8 cellular contexts compared by ENCODE assay signal in the genomic region with DNA sequence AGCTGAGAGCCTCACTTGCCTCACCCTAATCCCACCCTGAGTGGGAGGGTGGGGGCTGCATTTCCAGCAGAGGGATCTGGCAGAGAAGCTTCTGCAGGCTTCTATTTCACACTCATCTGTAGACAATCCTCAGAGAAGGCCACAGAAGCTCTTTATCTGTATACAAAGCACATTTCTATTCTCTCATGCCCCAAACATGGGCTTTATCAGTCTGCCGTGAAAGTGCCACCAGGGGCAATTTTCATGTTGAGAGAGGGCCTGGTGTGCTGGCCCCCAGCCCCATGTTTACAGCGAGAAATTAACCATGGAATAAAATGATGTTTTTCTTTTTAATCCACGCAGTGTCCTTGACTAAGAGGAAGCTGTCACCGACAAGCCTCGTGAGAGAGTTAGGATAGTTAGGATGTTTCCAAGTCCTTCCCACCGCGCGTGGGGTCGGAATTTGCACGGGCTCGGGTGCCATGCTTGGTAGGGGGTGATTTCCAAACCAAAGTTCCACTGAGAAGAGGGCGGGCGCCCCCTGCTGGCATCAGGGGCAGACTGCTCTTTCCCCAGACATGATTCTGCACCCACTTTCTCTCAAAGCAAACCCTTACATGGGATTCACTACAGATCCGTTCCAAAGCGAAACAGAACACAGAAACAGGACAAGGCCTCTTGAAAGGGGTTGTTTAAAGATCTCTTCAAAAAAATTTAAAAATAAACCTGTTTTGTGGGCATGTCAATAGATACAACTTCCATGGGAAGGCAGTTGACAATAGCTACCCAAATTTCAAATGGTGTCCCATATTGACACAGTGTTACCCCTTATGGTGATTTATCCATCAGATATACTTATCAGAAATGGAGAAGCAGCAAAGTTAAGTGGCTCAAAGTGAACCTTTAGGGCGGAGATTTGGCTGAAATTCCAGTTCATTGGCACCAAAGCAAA. TPM values are rescaled to one million over a fixed set of nuclear protein-coding genes. Genes with fewer than 3 reads are reported as not detected.
A peak's percentile ranks its signal among the peaks of the same experiment; 100 is the strongest.
DNase-seq lines count a peak whose midpoint lies in the region; ATAC-seq and TF ChIP-seq lines count a peak whose summit lies in the region.

No MANE protein-coding gene starts in this region.

- peaks cover 10% of the 10 kb centered on the region for H3K27me3 Mint-ChIP-seq in CD4-positive, CD25-positive, alpha-beta regulatory T cell
- peaks cover 3% of the 10 kb centered on the region for H3K27me3 Mint-ChIP-seq in activated T-cell treated with anti-CD3 and anti-CD28 coated beads, Interleukin-2, amount 50 U/mL, for 24 hours
- peaks cover under 1% of the 10 kb centered on the region for H3K27me3 Mint-ChIP-seq in neural progenitor cell (ENCODE audit: insufficient read depth, low read depth)

- no peaks in the 10 kb centered on the region for H4K20me1 ChIP-seq in fibroblast of lung (ENCODE audit: control insufficient read depth, extremely low read depth, insufficient read depth, low read length)
- no peaks in the 10 kb centered on the region for H4K20me1 ChIP-seq in neural progenitor cell (ENCODE audit: low read depth)

- H3K9me3 Mint-ChIP-seq in CD4-positive, CD25-positive, alpha-beta regulatory T cell, result peaks cover 0 to 14% (median 6%) of the 10 kb centered on the region in 7 donors
- peaks cover 4% of the 10 kb centered on the region for H3K9me3 Mint-ChIP-seq in activated T-cell treated with anti-CD3 and anti-CD28 coated beads, Interleukin-2, amount 50 U/mL, for 24 hours
- H3K9me3 Mint-ChIP-seq in neural progenitor cell, result peaks cover 15% of the 10 kb centered on the region

- no peak overlapping the region for H3K4me2 ChIP-seq in fibroblast of lung (ENCODE audit: extremely low read depth, insufficient read depth, low read length)
- H3K4me2 ChIP-seq in neural progenitor cell, result peak overlapping the region; percentile 26

- no peak overlapping the region for H3K27ac ChIP-seq in CD4-positive, CD25-positive, alpha-beta regulatory T cell (ENCODE audit: insufficient read depth, low read length, poor library complexity, severe bottlenecking)
- H3K27ac ChIP-seq in fibroblast of lung (ENCODE audit: insufficient read depth, low read length), result peak overlapping the region; percentile 68
- H3K27ac ChIP-seq in neural progenitor cell, result no peak overlapping the region
- H3K27ac ChIP-seq in stomach smooth muscle (ENCODE audit: low read length), result peak overlapping the region; percentile 11

- no peaks in the 10 kb centered on the region for H3K79me2 ChIP-seq in fibroblast of lung (ENCODE audit: control insufficient read depth, insufficient read depth, low read length)
- no peaks in the 10 kb centered on the region for H3K79me2 ChIP-seq in neural progenitor cell (ENCODE audit: low read depth)

- peak; percentile 96 to 98 for TF ChIP-seq CTCF in fibroblast of lung (conservative IDR thresholded peaks at IDR 0.05 in 1 of 2, IDR thresholded peaks at IDR 0.05 in 1 of 2; ENCODE audit: low read depth in 1 of 2, low read length in 2 of 2)
- TF ChIP-seq CTCF in neural progenitor cell (IDR thresholded peaks at IDR 0.05), result peak; percentile 98

- H3K4me3 ChIP-seq in CD4-positive, CD25-positive, alpha-beta regulatory T cell (ENCODE audit: low read depth, low read length), result no peak overlapping the region
- no peak overlapping the region for H3K4me3 ChIP-seq in NT2/D1 (ENCODE audit: insufficient read length, low read depth)
- H3K4me3 ChIP-seq in fibroblast of lung (replicated peaks in 1 of 4; ENCODE audit: control extremely low read depth in 1 of 4, insufficient read depth in 1 of 4, low read depth in 3 of 4, low read length in 4 of 4), result no peak overlapping the region
- no peak overlapping the region for H3K4me3 ChIP-seq in neural progenitor cell
- H3K4me3 ChIP-seq in stomach smooth muscle (ENCODE audit: low read length in 2 of 2), result no peak overlapping the region

- H3K27ac Mint-ChIP-seq in CD4-positive, CD25-positive, alpha-beta regulatory T cell, result no peak overlapping the region
- no peak overlapping the region for H3K27ac Mint-ChIP-seq in activated T-cell treated with anti-CD3 and anti-CD28 coated beads, Interleukin-2, amount 50 U/mL, for 24 hours
- H3K27ac Mint-ChIP-seq in neural progenitor cell, result no peak overlapping the region

- peaks cover 2% of the 10 kb centered on the region for H3K27me3 ChIP-seq in CD4-positive, CD25-positive, alpha-beta regulatory T cell (ENCODE audit: control insufficient read depth, insufficient read depth, low read length)
- no peaks in the 10 kb centered on the region for H3K27me3 ChIP-seq in NT2/D1 (ENCODE audit: insufficient read depth, insufficient read length)
- no peaks in the 10 kb centered on the region for H3K27me3 ChIP-seq in fibroblast of lung (ENCODE audit: control insufficient read depth, insufficient read depth, low read length)
- H3K27me3 ChIP-seq in neural progenitor cell, result no peaks in the 10 kb centered on the region
- no peaks in the 10 kb centered on the region for H3K27me3 ChIP-seq in stomach smooth muscle (ENCODE audit: control insufficient read depth in 1 of 2, insufficient read depth in 2 of 2, low read length in 2 of 2)

- H3K4me1 Mint-ChIP-seq in CD4-positive, CD25-positive, alpha-beta regulatory T cell, result no peaks in the 10 kb centered on the region
- no peaks in the 10 kb centered on the region for H3K4me1 Mint-ChIP-seq in activated T-cell treated with anti-CD3 and anti-CD28 coated beads, Interleukin-2, amount 50 U/mL, for 24 hours (ENCODE audit: low read depth)
- H3K4me1 Mint-ChIP-seq in neural progenitor cell, result peaks cover 21% of the 10 kb centered on the region

- H3K9ac ChIP-seq in NT2/D1 (ENCODE audit: insufficient read length, low read depth) (no peak overlapping the region), fibroblast of lung (ENCODE audit: insufficient read depth, low read length) (no peak overlapping the region), neural progenitor cell (no peak overlapping the region), stomach smooth muscle (ENCODE audit: low read length in 2 of 2) (peak overlapping the region in 1 of 2 donors; percentile 42)

- H3K36me3 ChIP-seq in CD4-positive, CD25-positive, alpha-beta regulatory T cell (ENCODE audit: control insufficient read depth, insufficient read depth, low read length), result no peaks in the 10 kb centered on the region
- H3K36me3 ChIP-seq in NT2/D1 (ENCODE audit: insufficient read depth, insufficient read length, low read length) (no peaks in the 10 kb centered on the region), fibroblast of lung (ENCODE audit: control insufficient read depth, insufficient read depth, low read length) (no peaks in the 10 kb centered on the region), neural progenitor cell (no peaks in the 10 kb centered on the region), stomach smooth muscle (ENCODE audit: control insufficient read depth in 2 of 2, insufficient read depth in 2 of 2, low read length in 2 of 2) (no peaks in the 10 kb centered on the region)

- H3K4me1 ChIP-seq in CD4-positive, CD25-positive, alpha-beta regulatory T cell (ENCODE audit: control insufficient read depth, insufficient read depth, low read length, poor library complexity, severe bottlenecking), result no peaks in the 10 kb centered on the region
- H3K4me1 ChIP-seq in NT2/D1 (ENCODE audit: insufficient read depth, insufficient read length), result no peaks in the 10 kb centered on the region
- peaks cover 2% of the 10 kb centered on the region for H3K4me1 ChIP-seq in fibroblast of lung (ENCODE audit: control insufficient read depth, extremely low read depth, insufficient read depth, low read length)
- no peaks in the 10 kb centered on the region for H3K4me1 ChIP-seq in neural progenitor cell
- H3K4me1 ChIP-seq in stomach smooth muscle (ENCODE audit: control insufficient read depth, insufficient read depth, low read length), result peaks cover 9% of the 10 kb centered on the region

- peak; percentile 17 to 56 (median 20) for DNase-seq in CD4-positive, CD25-positive, alpha-beta regulatory T cell
- DNase-seq in NT2/D1 (ENCODE audit: low read depth, low spot score) (peak; percentile 46), fibroblast of lung (ENCODE audit: low read depth in 2 of 2) (peak; percentile 68 to 84), neural progenitor cell (ENCODE audit: low spot score) (peak; percentile 87)
- DNase-seq in activated T-cell treated with anti-CD3 and anti-CD28 coated beads, Interleukin-2, amount 50 U/mL, for 24 hours, result peak; percentile 76

- peaks cover 8 to 14% of the 10 kb centered on the region in 2 experiments for H3K9me3 ChIP-seq in CD4-positive, CD25-positive, alpha-beta regulatory T cell (ENCODE audit: control insufficient read depth in 2 of 2, low read length in 2 of 2)
- H3K9me3 ChIP-seq in NT2/D1 (ENCODE audit: insufficient read depth, low read length) (peaks cover 32% of the 10 kb centered on the region), fibroblast of lung (ENCODE audit: control insufficient read depth, insufficient read depth, low read depth, low read length) (peaks cover 3% of the 10 kb centered on the region), neural progenitor cell (ENCODE audit: low read depth) (no peaks in the 10 kb centered on the region), stomach smooth muscle (ENCODE audit: control insufficient read depth in 2 of 2, low read length in 2 of 2) (peaks cover 6 to 16% of the 10 kb centered on the region in 2 donors)

- H3K36me3 Mint-ChIP-seq in CD4-positive, CD25-positive, alpha-beta regulatory T cell, result peaks cover 7% of the 10 kb centered on the region
- H3K36me3 Mint-ChIP-seq in activated T-cell treated with anti-CD3 and anti-CD28 coated beads, Interleukin-2, amount 50 U/mL, for 24 hours (ENCODE audit: low read depth), result peaks cover 9% of the 10 kb centered on the region
- H3K36me3 Mint-ChIP-seq in neural progenitor cell, result peaks cover 2% of the 10 kb centered on the region

- no peak overlapping the region for H3K4me3 Mint-ChIP-seq in CD4-positive, CD25-positive, alpha-beta regulatory T cell
- no peak overlapping the region for H3K4me3 Mint-ChIP-seq in activated T-cell treated with anti-CD3 and anti-CD28 coated beads, Interleukin-2, amount 50 U/mL, for 24 hours
- no peak overlapping the region for H3K4me3 Mint-ChIP-seq in neural progenitor cell

- H3F3A ChIP-seq in neural progenitor cell (ENCODE audit: low read depth), result no peaks in the 10 kb centered on the region

- H2AFZ ChIP-seq in fibroblast of lung (ENCODE audit: low read length), result no peak overlapping the region
- H2AFZ ChIP-seq in neural progenitor cell (replicated peaks), result peak overlapping the region; percentile 48

- no peak for ATAC-seq in CD4-positive, CD25-positive, alpha-beta regulatory T cell (ENCODE audit: low read depth in 2 of 2)
- ATAC-seq in HG03342 (IDR thresholded peaks at IDR 0.05; ENCODE audit: unreplicated experiment) (peak; percentile 52), HG03378 (IDR thresholded peaks at IDR 0.05; ENCODE audit: unreplicated experiment) (no peak)

RNA-seq across cellular contexts. Expression of gene BDKRB1, which starts 19.4 kb away (rescaled TPM):
- not detected for total RNA-seq in CD4-positive, CD25-positive, alpha-beta regulatory T cell
- polyA plus RNA-seq in CD4-positive, CD25-positive, alpha-beta regulatory T cell, result not detected
- total RNA-seq in fibroblast of lung, result 16.7 and 22.5 TPM in 2 replicates
- 5.4 and 32.9 TPM in 2 replicates for polyA plus RNA-seq in fibroblast of lung
- 6.7 and 39.4 TPM in 2 replicates for polyA plus RNA-seq in fibroblast of lung (2012)
- 11.7 and 81.0 TPM in 2 replicates for polyA minus RNA-seq in fibroblast of lung (ENCODE audit: low replicate concordance)
- not detected in 2 replicates for total RNA-seq in neural progenitor cell (ENCODE audit: low replicate concordance)

Comparison
In these comparisons a context has a peak if more than half of its experiments do, and no peak if none do; other contexts are left out.
1. DNase-seq: peak in every context shown above with its lines; median percentile 87 in neural progenitor cell; 76 in activated T-cell treated with anti-CD3 and anti-CD28 coated beads, Interleukin-2, amount 50 U/mL, for 24 hours; 76 in fibroblast of lung; 46 in NT2/D1; 20 in CD4-positive, CD25-positive, alpha-beta regulatory T cell.
2. H3K27ac ChIP-seq: peak in fibroblast of lung (single experiment) and stomach smooth muscle (single experiment); none in CD4-positive, CD25-positive, alpha-beta regulatory T cell (single experiment) and neural progenitor cell (single experiment).
3. RNA of gene BDKRB1, which starts 19.4 kb away (total RNA-seq): 16.7 to 22.5 TPM in fibroblast of lung; not detected in CD4-positive, CD25-positive, alpha-beta regulatory T cell (single experiment) and not detected in neural progenitor cell; every median in the first group is over 10 times any median in the second.